Comparison of ENCODE assay signal across 1 cellular context in the genomic region with DNA sequence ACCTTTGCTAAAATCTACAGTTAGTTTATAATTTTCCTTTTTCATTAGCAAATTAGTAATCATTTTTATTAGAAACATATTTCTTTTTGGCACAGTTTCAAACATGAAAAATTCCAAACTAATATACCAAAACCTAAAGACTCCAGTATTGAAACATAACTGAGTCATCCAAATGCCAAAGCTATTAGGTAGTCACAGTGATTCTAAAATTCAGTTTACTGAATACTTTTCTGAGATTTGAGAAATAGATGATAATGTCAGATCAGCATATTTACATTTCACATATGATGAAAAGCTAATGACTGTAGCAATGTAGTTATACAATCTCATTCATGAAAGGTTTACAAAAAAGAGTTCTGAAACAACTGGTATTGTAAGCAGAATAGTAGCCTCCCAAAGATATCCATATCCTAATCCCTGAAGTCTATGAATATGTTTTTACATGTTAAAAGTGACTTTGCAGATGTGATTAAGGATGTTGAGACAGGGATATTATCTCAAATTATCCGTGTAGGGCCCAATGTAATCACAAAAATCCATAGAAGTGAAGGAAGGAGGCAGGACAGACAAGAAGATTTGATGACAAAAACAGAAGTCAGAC.
TF ChIP-seq lines count a peak whose summit lies in the region.

No MANE protein-coding gene starts in this region.

TF ChIP-seq in K562, 482 proteins besides CTCF, POLR2A, EP300 and RAD21 (continued from another document and continues in another):
- TF ChIP-seq, protein P1, sequence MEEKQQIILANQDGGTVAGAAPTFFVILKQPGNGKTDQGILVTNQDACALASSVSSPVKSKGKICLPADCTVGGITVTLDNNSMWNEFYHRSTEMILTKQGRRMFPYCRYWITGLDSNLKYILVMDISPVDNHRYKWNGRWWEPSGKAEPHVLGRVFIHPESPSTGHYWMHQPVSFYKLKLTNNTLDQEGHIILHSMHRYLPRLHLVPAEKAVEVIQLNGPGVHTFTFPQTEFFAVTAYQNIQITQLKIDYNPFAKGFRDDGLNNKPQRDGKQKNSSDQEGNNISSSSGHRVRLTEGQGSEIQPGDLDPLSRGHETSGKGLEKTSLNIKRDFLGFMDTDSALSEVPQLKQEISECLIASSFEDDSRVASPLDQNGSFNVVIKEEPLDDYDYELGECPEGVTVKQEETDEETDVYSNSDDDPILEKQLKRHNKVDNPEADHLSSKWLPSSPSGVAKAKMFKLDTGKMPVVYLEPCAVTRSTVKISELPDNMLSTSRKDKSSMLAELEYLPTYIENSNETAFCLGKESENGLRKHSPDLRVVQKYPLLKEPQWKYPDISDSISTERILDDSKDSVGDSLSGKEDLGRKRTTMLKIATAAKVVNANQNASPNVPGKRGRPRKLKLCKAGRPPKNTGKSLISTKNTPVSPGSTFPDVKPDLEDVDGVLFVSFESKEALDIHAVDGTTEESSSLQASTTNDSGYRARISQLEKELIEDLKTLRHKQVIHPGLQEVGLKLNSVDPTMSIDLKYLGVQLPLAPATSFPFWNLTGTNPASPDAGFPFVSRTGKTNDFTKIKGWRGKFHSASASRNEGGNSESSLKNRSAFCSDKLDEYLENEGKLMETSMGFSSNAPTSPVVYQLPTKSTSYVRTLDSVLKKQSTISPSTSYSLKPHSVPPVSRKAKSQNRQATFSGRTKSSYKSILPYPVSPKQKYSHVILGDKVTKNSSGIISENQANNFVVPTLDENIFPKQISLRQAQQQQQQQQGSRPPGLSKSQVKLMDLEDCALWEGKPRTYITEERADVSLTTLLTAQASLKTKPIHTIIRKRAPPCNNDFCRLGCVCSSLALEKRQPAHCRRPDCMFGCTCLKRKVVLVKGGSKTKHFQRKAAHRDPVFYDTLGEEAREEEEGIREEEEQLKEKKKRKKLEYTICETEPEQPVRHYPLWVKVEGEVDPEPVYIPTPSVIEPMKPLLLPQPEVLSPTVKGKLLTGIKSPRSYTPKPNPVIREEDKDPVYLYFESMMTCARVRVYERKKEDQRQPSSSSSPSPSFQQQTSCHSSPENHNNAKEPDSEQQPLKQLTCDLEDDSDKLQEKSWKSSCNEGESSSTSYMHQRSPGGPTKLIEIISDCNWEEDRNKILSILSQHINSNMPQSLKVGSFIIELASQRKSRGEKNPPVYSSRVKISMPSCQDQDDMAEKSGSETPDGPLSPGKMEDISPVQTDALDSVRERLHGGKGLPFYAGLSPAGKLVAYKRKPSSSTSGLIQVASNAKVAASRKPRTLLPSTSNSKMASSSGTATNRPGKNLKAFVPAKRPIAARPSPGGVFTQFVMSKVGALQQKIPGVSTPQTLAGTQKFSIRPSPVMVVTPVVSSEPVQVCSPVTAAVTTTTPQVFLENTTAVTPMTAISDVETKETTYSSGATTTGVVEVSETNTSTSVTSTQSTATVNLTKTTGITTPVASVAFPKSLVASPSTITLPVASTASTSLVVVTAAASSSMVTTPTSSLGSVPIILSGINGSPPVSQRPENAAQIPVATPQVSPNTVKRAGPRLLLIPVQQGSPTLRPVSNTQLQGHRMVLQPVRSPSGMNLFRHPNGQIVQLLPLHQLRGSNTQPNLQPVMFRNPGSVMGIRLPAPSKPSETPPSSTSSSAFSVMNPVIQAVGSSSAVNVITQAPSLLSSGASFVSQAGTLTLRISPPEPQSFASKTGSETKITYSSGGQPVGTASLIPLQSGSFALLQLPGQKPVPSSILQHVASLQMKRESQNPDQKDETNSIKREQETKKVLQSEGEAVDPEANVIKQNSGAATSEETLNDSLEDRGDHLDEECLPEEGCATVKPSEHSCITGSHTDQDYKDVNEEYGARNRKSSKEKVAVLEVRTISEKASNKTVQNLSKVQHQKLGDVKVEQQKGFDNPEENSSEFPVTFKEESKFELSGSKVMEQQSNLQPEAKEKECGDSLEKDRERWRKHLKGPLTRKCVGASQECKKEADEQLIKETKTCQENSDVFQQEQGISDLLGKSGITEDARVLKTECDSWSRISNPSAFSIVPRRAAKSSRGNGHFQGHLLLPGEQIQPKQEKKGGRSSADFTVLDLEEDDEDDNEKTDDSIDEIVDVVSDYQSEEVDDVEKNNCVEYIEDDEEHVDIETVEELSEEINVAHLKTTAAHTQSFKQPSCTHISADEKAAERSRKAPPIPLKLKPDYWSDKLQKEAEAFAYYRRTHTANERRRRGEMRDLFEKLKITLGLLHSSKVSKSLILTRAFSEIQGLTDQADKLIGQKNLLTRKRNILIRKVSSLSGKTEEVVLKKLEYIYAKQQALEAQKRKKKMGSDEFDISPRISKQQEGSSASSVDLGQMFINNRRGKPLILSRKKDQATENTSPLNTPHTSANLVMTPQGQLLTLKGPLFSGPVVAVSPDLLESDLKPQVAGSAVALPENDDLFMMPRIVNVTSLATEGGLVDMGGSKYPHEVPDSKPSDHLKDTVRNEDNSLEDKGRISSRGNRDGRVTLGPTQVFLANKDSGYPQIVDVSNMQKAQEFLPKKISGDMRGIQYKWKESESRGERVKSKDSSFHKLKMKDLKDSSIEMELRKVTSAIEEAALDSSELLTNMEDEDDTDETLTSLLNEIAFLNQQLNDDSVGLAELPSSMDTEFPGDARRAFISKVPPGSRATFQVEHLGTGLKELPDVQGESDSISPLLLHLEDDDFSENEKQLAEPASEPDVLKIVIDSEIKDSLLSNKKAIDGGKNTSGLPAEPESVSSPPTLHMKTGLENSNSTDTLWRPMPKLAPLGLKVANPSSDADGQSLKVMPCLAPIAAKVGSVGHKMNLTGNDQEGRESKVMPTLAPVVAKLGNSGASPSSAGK (IDR thresholded peaks at IDR 0.05), result no peak
- no peak for TF ChIP-seq SRSF7 (optimal IDR thresholded peaks at IDR 0.05; ENCODE audit: low read depth, low read length)
- TF ChIP-seq, protein P2, sequence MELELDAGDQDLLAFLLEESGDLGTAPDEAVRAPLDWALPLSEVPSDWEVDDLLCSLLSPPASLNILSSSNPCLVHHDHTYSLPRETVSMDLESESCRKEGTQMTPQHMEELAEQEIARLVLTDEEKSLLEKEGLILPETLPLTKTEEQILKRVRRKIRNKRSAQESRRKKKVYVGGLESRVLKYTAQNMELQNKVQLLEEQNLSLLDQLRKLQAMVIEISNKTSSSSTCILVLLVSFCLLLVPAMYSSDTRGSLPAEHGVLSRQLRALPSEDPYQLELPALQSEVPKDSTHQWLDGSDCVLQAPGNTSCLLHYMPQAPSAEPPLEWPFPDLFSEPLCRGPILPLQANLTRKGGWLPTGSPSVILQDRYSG (tag; conservative IDR thresholded peaks at IDR 0.05; ENCODE audit: low read depth), result no peak
- no peak for TF ChIP-seq RBM14 (IDR thresholded peaks at IDR 0.05; ENCODE audit: borderline replicate concordance, insufficient read depth, low read depth, low read length)
- TF ChIP-seq, protein P3, sequence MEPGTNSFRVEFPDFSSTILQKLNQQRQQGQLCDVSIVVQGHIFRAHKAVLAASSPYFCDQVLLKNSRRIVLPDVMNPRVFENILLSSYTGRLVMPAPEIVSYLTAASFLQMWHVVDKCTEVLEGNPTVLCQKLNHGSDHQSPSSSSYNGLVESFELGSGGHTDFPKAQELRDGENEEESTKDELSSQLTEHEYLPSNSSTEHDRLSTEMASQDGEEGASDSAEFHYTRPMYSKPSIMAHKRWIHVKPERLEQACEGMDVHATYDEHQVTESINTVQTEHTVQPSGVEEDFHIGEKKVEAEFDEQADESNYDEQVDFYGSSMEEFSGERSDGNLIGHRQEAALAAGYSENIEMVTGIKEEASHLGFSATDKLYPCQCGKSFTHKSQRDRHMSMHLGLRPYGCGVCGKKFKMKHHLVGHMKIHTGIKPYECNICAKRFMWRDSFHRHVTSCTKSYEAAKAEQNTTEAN (CRISPR knock-in tag; IDR thresholded peaks at IDR 0.05), result no peak
- TF ChIP-seq COPS2 (conservative IDR thresholded peaks at IDR 0.05), result no peak
- TF ChIP-seq SMARCA5 (IDR thresholded peaks at IDR 0.05), result no peak
- TF ChIP-seq MAFG (tag; conservative IDR thresholded peaks at IDR 0.05), result peak; percentile 53; the same call in 1 of the 2 replicates
- TF ChIP-seq POLR3A (IDR thresholded peaks at IDR 0.05; ENCODE audit: borderline replicate concordance, extremely low read depth, insufficient read depth, insufficient read length), result no peak
- no peak for TF ChIP-seq SAFB (IDR thresholded peaks at IDR 0.05; ENCODE audit: borderline replicate concordance, low read depth, low read length)
- TF ChIP-seq, protein P4, sequence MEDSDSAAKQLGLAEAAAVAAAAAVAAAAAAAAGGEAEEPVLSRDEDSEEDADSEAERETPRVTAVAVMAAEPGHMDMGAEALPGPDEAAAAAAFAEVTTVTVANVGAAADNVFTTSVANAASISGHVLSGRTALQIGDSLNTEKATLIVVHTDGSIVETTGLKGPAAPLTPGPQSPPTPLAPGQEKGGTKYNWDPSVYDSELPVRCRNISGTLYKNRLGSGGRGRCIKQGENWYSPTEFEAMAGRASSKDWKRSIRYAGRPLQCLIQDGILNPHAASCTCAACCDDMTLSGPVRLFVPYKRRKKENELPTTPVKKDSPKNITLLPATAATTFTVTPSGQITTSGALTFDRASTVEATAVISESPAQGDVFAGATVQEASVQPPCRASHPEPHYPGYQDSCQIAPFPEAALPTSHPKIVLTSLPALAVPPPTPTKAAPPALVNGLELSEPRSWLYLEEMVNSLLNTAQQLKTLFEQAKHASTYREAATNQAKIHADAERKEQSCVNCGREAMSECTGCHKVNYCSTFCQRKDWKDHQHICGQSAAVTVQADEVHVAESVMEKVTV (CRISPR knock-in tag; IDR thresholded peaks at IDR 0.05), result no peak
- TF ChIP-seq HMG20A (CRISPR knock-in tag; conservative IDR thresholded peaks at IDR 0.05), result no peak
- TF ChIP-seq, protein P5, sequence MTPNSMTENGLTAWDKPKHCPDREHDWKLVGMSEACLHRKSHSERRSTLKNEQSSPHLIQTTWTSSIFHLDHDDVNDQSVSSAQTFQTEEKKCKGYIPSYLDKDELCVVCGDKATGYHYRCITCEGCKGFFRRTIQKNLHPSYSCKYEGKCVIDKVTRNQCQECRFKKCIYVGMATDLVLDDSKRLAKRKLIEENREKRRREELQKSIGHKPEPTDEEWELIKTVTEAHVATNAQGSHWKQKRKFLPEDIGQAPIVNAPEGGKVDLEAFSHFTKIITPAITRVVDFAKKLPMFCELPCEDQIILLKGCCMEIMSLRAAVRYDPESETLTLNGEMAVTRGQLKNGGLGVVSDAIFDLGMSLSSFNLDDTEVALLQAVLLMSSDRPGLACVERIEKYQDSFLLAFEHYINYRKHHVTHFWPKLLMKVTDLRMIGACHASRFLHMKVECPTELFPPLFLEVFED (CRISPR knock-in tag; conservative IDR thresholded peaks at IDR 0.05), result no peak
- no peak for TF ChIP-seq MEF2D (tag; conservative IDR thresholded peaks at IDR 0.05; ENCODE audit: low read depth)
- TF ChIP-seq MAFK (IDR thresholded peaks at IDR 0.05; ENCODE audit: low read length), result 0 out of 2 replicates have a peak, but pooled peaks have one; percentile 38
- no peak for TF ChIP-seq TAL1 (IDR thresholded peaks at IDR 0.05)
- no peak for TF ChIP-seq STAT5A (IDR thresholded peaks at IDR 0.05; ENCODE audit: borderline replicate concordance, low read length)
- TF ChIP-seq, protein P6, sequence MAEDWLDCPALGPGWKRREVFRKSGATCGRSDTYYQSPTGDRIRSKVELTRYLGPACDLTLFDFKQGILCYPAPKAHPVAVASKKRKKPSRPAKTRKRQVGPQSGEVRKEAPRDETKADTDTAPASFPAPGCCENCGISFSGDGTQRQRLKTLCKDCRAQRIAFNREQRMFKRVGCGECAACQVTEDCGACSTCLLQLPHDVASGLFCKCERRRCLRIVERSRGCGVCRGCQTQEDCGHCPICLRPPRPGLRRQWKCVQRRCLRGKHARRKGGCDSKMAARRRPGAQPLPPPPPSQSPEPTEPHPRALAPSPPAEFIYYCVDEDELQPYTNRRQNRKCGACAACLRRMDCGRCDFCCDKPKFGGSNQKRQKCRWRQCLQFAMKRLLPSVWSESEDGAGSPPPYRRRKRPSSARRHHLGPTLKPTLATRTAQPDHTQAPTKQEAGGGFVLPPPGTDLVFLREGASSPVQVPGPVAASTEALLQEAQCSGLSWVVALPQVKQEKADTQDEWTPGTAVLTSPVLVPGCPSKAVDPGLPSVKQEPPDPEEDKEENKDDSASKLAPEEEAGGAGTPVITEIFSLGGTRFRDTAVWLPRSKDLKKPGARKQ (CRISPR knock-in tag; IDR thresholded peaks at IDR 0.05), result no peak
- no peak for TF ChIP-seq CBX8 (IDR thresholded peaks at IDR 0.05; ENCODE audit: borderline replicate concordance, extremely low read depth, low read depth, low read length, poor library complexity, severe bottlenecking)
- no peak for TF ChIP-seq NCOR1 (IDR thresholded peaks at IDR 0.05)
- TF ChIP-seq HDAC8 (tag; IDR thresholded peaks at IDR 0.05), result no peak
- TF ChIP-seq WHSC1 (IDR thresholded peaks at IDR 0.05; ENCODE audit: low read length), result no peak
- TF ChIP-seq PHB (CRISPR knock-in tag; IDR thresholded peaks at IDR 0.05), result no peak
